Comparison of ENCODE assay signal across 23 cellular contexts in the genomic region with DNA sequence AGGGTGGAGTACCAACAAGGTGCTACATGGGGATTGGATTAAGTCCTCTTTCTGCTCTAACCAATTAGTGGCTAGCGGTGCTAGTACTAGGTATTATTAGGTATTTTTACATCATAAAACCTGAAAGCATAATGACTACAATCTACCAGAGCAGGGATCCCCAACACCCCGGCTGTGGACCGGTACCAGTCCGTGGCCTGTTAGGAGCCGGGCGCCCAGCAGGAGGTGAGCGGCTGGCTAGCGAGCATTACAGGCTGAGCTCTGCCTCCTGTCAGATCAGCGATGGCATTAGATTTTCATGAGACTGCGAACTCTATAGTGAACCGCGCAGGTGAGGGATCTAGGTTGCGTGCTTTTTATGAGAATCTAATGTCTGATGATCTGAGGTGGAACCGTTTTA. TPM values are rescaled to one million over a fixed set of nuclear protein-coding genes. Genes with fewer than 3 reads are reported as not detected.
A peak's percentile ranks its signal among the peaks of the same experiment; 100 is the strongest.
DNase-seq lines count a peak whose midpoint lies in the region; ATAC-seq and TF ChIP-seq lines count a peak whose summit lies in the region.
"Had no signal": no experiment of that assay in that cellular context is flagged by ENCODE, and none has a peak within 500 bp of the region (broad histone marks: within the 10 kb centered on the region; RNA-seq: fewer than 3 reads in every experiment).

No MANE protein-coding gene starts in this region.

- H3K4me1 ChIP-seq in KMS-11 (ENCODE audit: low read depth, poor library complexity, severe bottlenecking): peaks cover 33% of the 10 kb centered on the region
- peaks cover 24% of the 10 kb centered on the region for H3K4me1 ChIP-seq in OCI-LY7 (ENCODE audit: insufficient read depth, low read length, poor library complexity, severe bottlenecking)
- H3K4me1 ChIP-seq: SJCRH30 had no signal

- peak overlapping the region; percentile 74 for H3K27ac Mint-ChIP-seq in dendritic cell treated with granulocyte-macrophage colony-stimulating factor and Interleukin-4, amounts not matched to agents 40 ng/mL and 50 ng/mL, for 4 days
- H3K27ac Mint-ChIP-seq in stimulated activated naive B cell treated with anti-CD40 and anti-IgM and Interleukin-4, amounts not matched to agents 10 μg/mL and 1 μg/mL and 100 μg/mL, for 72 hours: peak overlapping the region; percentile 60
- H3K27ac Mint-ChIP-seq: CD8-positive, alpha-beta memory T cell had no signal

- TF ChIP-seq CTCF in KMS-11 (conservative IDR thresholded peaks at IDR 0.05; ENCODE audit: low read depth, low read length) (no peak), OCI-LY7 (conservative IDR thresholded peaks at IDR 0.05; ENCODE audit: low read length) (no peak)

- H3K27ac ChIP-seq in KMS-11 (no peak overlapping the region), OCI-LY7 (ENCODE audit: low read depth, low read length, poor library complexity, severe bottlenecking) (no peak overlapping the region)
- H3K27ac ChIP-seq: HL-60, SJCRH30 had no signal

- no peaks in the 10 kb centered on the region for H3K9me2 ChIP-seq in OCI-LY7 (ENCODE audit: insufficient read depth, low read length)

- no TSS peak for BruUV-seq in OCI-LY7 (replicated peaks; lab: Mats Ljungman, UMichigan)

- peak overlapping the region; percentile 25; the same call in 1 of the 2 replicates for H3K4me2 ChIP-seq in KMS-11
- H3K4me2 ChIP-seq in OCI-LY7 (ENCODE audit: low read length): peak overlapping the region; percentile 25; the same call in 1 of the 2 replicates

- H3K4me3 ChIP-seq in KMS-11 (IDR thresholded peaks at IDR 0.05; ENCODE audit: insufficient read depth, low read depth, low read length): no peak overlapping the region
- no peak overlapping the region for H3K4me3 ChIP-seq in OCI-LY7 (ENCODE audit: low read depth, low read length, poor library complexity, severe bottlenecking)
- H3K4me3 ChIP-seq: SJCRH30 had no signal

- H3K9ac ChIP-seq in KMS-11: no peak overlapping the region

- no peak overlapping the region for H3K4me3 Mint-ChIP-seq in dendritic cell treated with granulocyte-macrophage colony-stimulating factor and Interleukin-4, amounts not matched to agents 40 ng/mL and 50 ng/mL, for 4 days
- peak overlapping the region; percentile 5 to 68 for H3K4me3 Mint-ChIP-seq in stimulated activated naive B cell treated with anti-CD40 and anti-IgM and Interleukin-4, amounts not matched to agents 10 μg/mL and 1 μg/mL and 100 μg/mL, for 72 hours
- H3K4me3 Mint-ChIP-seq: CD8-positive, alpha-beta memory T cell had no signal

- H3K9me3 ChIP-seq in OCI-LY7 (ENCODE audit: low read length): no peaks in the 10 kb centered on the region
- H3K9me3 ChIP-seq: SJCRH30 had no signal

- CTCF ChIA-PET in OCI-LY7 (lab: Charles Lee; ENCODE audit: unreplicated experiment): no interaction called here

- H3K36me3 Mint-ChIP-seq in dendritic cell treated with granulocyte-macrophage colony-stimulating factor and Interleukin-4, amounts not matched to agents 40 ng/mL and 50 ng/mL, for 4 days (ENCODE audit: low read depth): no peaks in the 10 kb centered on the region
- H3K36me3 Mint-ChIP-seq in stimulated activated naive B cell treated with anti-CD40 and anti-IgM and Interleukin-4, amounts not matched to agents 10 μg/mL and 1 μg/mL and 100 μg/mL, for 72 hours: no peaks in the 10 kb centered on the region
- H3K36me3 Mint-ChIP-seq: CD14-positive monocyte had no signal

- no peak overlapping the region for H2AFZ ChIP-seq in KMS-11 (ENCODE audit: low read depth)
- peak overlapping the region; percentile 6; the same call in 1 of the 2 replicates for H2AFZ ChIP-seq in OCI-LY7 (ENCODE audit: low read length)

- POLR2A ChIA-PET in OCI-LY7 (lab: Charles Lee): no interaction called here

- H3K4me1 Mint-ChIP-seq in dendritic cell treated with granulocyte-macrophage colony-stimulating factor and Interleukin-4, amounts not matched to agents 40 ng/mL and 50 ng/mL, for 4 days (ENCODE audit: low read depth): peaks cover 70% of the 10 kb centered on the region
- peaks cover 45 to 63% of the 10 kb centered on the region in 2 donors for H3K4me1 Mint-ChIP-seq in stimulated activated naive B cell treated with anti-CD40 and anti-IgM and Interleukin-4, amounts not matched to agents 10 μg/mL and 1 μg/mL and 100 μg/mL, for 72 hours
- H3K4me1 Mint-ChIP-seq: CD8-positive, alpha-beta memory T cell had no signal

- H3K79me2 ChIP-seq in KMS-11 (ENCODE audit: insufficient read depth, low read depth): no peaks in the 10 kb centered on the region
- H3K79me2 ChIP-seq in OCI-LY7 (ENCODE audit: insufficient read depth, low read depth, low read length): no peaks in the 10 kb centered on the region

- peaks cover 16% of the 10 kb centered on the region for H3K27me3 Mint-ChIP-seq in dendritic cell treated with granulocyte-macrophage colony-stimulating factor and Interleukin-4, amounts not matched to agents 40 ng/mL and 50 ng/mL, for 4 days
- H3K27me3 Mint-ChIP-seq in stimulated activated naive B cell treated with anti-CD40 and anti-IgM and Interleukin-4, amounts not matched to agents 10 μg/mL and 1 μg/mL and 100 μg/mL, for 72 hours: no peaks in the 10 kb centered on the region

- DNase-seq in OCI-LY7 (ENCODE audit: low spot score): no peak
- no peak for DNase-seq in stimulated activated naive B cell treated with anti-CD40 and anti-IgM and Interleukin-4, amounts not matched to agents 10 μg/mL and 1 μg/mL and 100 μg/mL, for 72 hours
- no peak for DNase-seq in stimulated activated CD4-positive, alpha-beta T cell treated with anti-CD3 and anti-CD28 coated beads, Interleukin-2, amount 100 ng/mL, for 24 hours
- no peak for DNase-seq in NAMALWA (ENCODE audit: low spot score)
- DNase-seq in NCI-H187 (lab: John Stamatoyannopoulos, UW): no peak
- no peak for DNase-seq in cardiac septum (ENCODE audit: low spot score)
- DNase-seq: CD8-positive, alpha-beta memory T cell; DMS 273 treated with DMSO at 0.1 percent for 48 hours; DMS79; EL; GDM1; NCI-H1694; NCI-H2081; NCI-H2227 treated with DMSO at 0.1 percent for 48 hours; NCI-H526 treated with DMSO at 0.1 percent for 48 hours; PC-3; SJCRH30 had no signal

- no peaks in the 10 kb centered on the region for H3K9me3 Mint-ChIP-seq in dendritic cell treated with granulocyte-macrophage colony-stimulating factor and Interleukin-4, amounts not matched to agents 40 ng/mL and 50 ng/mL, for 4 days
- no peaks in the 10 kb centered on the region for H3K9me3 Mint-ChIP-seq in stimulated activated naive B cell treated with anti-CD40 and anti-IgM and Interleukin-4, amounts not matched to agents 10 μg/mL and 1 μg/mL and 100 μg/mL, for 72 hours
- H3K9me3 Mint-ChIP-seq: CD8-positive, alpha-beta memory T cell had no signal

- intact Hi-C loops in OCI-LY7 (cut with micrococcal nuclease; ENCODE audit: unreplicated experiment): no loop called here
- intact Hi-C loops in dendritic cell treated with granulocyte-macrophage colony-stimulating factor and Interleukin-4, amounts not matched to agents 40 ng/mL and 50 ng/mL, for 4 days (cut with micrococcal nuclease): no loop called here
- intact Hi-C loops in cardiac septum (cut with DNase I): no loop called here

- H3K36me3 ChIP-seq in KMS-11 (ENCODE audit: insufficient read depth): no peaks in the 10 kb centered on the region
- H3K36me3 ChIP-seq in OCI-LY7 (ENCODE audit: insufficient read depth, low read length): no peaks in the 10 kb centered on the region
- H3K36me3 ChIP-seq: SJCRH30 had no signal

- H4K20me1 ChIP-seq in KMS-11 (ENCODE audit: insufficient read depth) (no peaks in the 10 kb centered on the region), OCI-LY7 (ENCODE audit: insufficient read depth, low read length) (no peaks in the 10 kb centered on the region)

- peaks cover 73% of the 10 kb centered on the region for H3K27me3 ChIP-seq in KMS-11 (ENCODE audit: insufficient read depth, low read depth)

- ATAC-seq in stimulated activated naive B cell treated with anti-CD40 and anti-IgM and Interleukin-4, amounts not matched to agents 10 μg/mL and 1 μg/mL and 100 μg/mL, for 72 hours (replicated peaks): no peak
- ATAC-seq: PC-3, Right ventricle myocardium inferior, SK-N-SH treated with all-trans-retinoic acid at 6 μM for 48 hours had no signal

RNA-seq across cellular contexts. Expression of a gene that starts 9.1 kb away (rescaled TPM):
- total RNA-seq in OCI-LY7 (2014; rRNA removed; shearing (Covaris generic)): 23.0 and 34.7 TPM in 2 replicates
- total RNA-seq in OCI-LY7 (2022) (64.2 and 71.6 TPM in 2 replicates), cardiac septum (3.8 TPM)

RNA-seq across cellular contexts. Expression of a gene that starts 19.2 kb away (rescaled TPM):
- total RNA-seq in OCI-LY7 (2014; rRNA removed; shearing (Covaris generic)): 21.8 and 23.4 TPM in 2 replicates
- 29.1 and 33.7 TPM in 2 replicates for total RNA-seq in OCI-LY7 (2022)
- total RNA-seq in cardiac septum: 12.3 TPM
